23 cellular contexts compared by ENCODE assay signal in the genomic region with DNA sequence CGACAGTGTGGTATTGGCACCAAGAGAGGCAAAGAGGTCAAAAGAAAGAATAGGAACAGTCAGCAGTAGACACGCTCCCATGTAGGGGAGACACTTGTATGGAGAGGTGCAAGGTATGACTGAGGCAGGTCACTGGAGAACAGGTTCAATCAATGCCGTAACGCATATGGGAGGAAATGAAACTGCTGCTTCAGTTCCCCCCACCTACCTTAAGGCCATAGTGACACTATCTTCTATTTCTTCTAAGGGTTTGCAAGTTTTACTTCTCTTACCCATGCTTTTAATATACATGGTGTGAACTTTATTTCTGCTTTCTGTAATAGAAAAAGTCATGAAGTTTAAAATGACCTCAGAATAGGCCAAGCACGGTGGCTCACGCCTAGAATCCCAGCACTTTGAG.
"Had no signal": no experiment of that assay in that cellular context is flagged by ENCODE, and none has a peak within 500 bp of the region (broad histone marks: within the 10 kb centered on the region; RNA-seq: fewer than 3 reads in every experiment).

No MANE protein-coding gene starts in this region.

- H3K4me3 Mint-ChIP-seq: activated CD4-positive, alpha-beta T cell treated with anti-CD3 and anti-CD28 coated beads, Interleukin-2, amount 10 ng/mL, durations not matched to agents 7 days and 5 days; activated CD8-positive, alpha-beta T cell treated with anti-CD3 and anti-CD28 coated beads, Interleukin-2, amount 10 ng/mL, durations not matched to agents 7 days and 5 days; activated naive CD4-positive, alpha-beta T cell treated with anti-CD3 and anti-CD28 coated beads, Interleukin-2, amount 10 ng/mL, durations not matched to agents 7 days and 5 days; central memory CD8-positive, alpha-beta T cell; naive thymus-derived CD4-positive, alpha-beta T cell; stimulated activated naive CD8-positive, alpha-beta T cell treated with anti-CD3 and anti-CD28 coated beads, Interleukin-15, Interleukin-2, amounts not matched to agents 100 ng/mL and 50 ng/mL, for 24 hours had no signal

- H3K4me3 ChIP-seq: ascending aorta, gastrocnemius medialis, heart left ventricle, left ventricle myocardium inferior, mucosa of descending colon, prostate gland, right atrium auricular region, vagina had no signal

- H3K4me1 ChIP-seq: gastrocnemius medialis, prostate gland, vagina had no signal

- H3K9me3 ChIP-seq: ascending aorta, gastrocnemius medialis, heart left ventricle, left ventricle myocardium inferior, mucosa of descending colon, prostate gland, right atrium auricular region, vagina had no signal

- ATAC-seq: activated CD8-positive, alpha-beta T cell treated with anti-CD3 and anti-CD28 coated beads, Interleukin-2, amount 10 ng/mL, durations not matched to agents 7 days and 5 days; gastrocnemius medialis; heart left ventricle; mucosa of descending colon; naive thymus-derived CD4-positive, alpha-beta T cell had no signal

- H3K36me3 ChIP-seq: ascending aorta, gastrocnemius medialis, heart left ventricle, left ventricle myocardium inferior, prostate gland, right atrium auricular region, vagina had no signal

- H3K27ac ChIP-seq: ascending aorta, gastrocnemius medialis, heart left ventricle, left ventricle myocardium inferior, prostate gland, right atrium auricular region, vagina had no signal

- H3K27ac Mint-ChIP-seq: activated CD4-positive, alpha-beta T cell treated with anti-CD3 and anti-CD28 coated beads, Interleukin-2, amount 10 ng/mL, durations not matched to agents 7 days and 5 days; activated CD8-positive, alpha-beta T cell treated with anti-CD3 and anti-CD28 coated beads, Interleukin-2, amount 10 ng/mL, durations not matched to agents 7 days and 5 days; activated naive CD4-positive, alpha-beta T cell treated with anti-CD3 and anti-CD28 coated beads, Interleukin-2, amount 10 ng/mL, durations not matched to agents 7 days and 5 days; naive thymus-derived CD4-positive, alpha-beta T cell; stimulated activated naive CD8-positive, alpha-beta T cell treated with anti-CD3 and anti-CD28 coated beads, Interleukin-15, Interleukin-2, amounts not matched to agents 100 ng/mL and 50 ng/mL, for 24 hours had no signal

- H3K27me3 ChIP-seq: ascending aorta, gastrocnemius medialis, heart left ventricle, right atrium auricular region, vagina had no signal

- H3K9me3 Mint-ChIP-seq: activated CD4-positive, alpha-beta T cell treated with anti-CD3 and anti-CD28 coated beads, Interleukin-2, amount 10 ng/mL, durations not matched to agents 7 days and 5 days; activated naive CD4-positive, alpha-beta T cell treated with anti-CD3 and anti-CD28 coated beads, Interleukin-2, amount 10 ng/mL, durations not matched to agents 7 days and 5 days; central memory CD8-positive, alpha-beta T cell; stimulated activated naive CD8-positive, alpha-beta T cell treated with anti-CD3 and anti-CD28 coated beads, Interleukin-15, Interleukin-2, amounts not matched to agents 100 ng/mL and 50 ng/mL, for 24 hours had no signal

- DNase-seq: activated CD4-positive, alpha-beta T cell treated with anti-CD3 and anti-CD28 coated beads, Interleukin-2, amount 10 ng/mL, durations not matched to agents 7 days and 5 days; activated CD8-positive, alpha-beta memory T cell treated with anti-CD3 and anti-CD28 coated beads, Interleukin-2, amount 50 U/mL, for 48 hours; activated CD8-positive, alpha-beta T cell treated with anti-CD3 and anti-CD28 coated beads, Interleukin-2, amount 10 ng/mL, durations not matched to agents 7 days and 5 days; activated effector memory CD4-positive, alpha-beta T cell treated with Interleukin-2 at 50 U/mL for 16 hours; activated naive CD4-positive, alpha-beta T cell treated with anti-CD3 and anti-CD28 coated beads, Interleukin-2, amount 10 ng/mL, durations not matched to agents 7 days and 5 days; activated T-cell treated with anti-CD3 and anti-CD28 coated beads, Interleukin-2, amount 50 U/mL, for 48 hours; cortex of kidney; gastrocnemius medialis; heart left ventricle; kidney glomerular epithelial cell; left ventricle myocardium inferior; mammary epithelial cell; mucosa of descending colon; naive thymus-derived CD4-positive, alpha-beta T cell; stimulated activated CD4-positive, alpha-beta T cell treated with anti-CD3 and anti-CD28 coated beads, Interleukin-12 subunit alpha, Interleukin-12 subunit beta, amount 100 ng/mL, for 4 hours; stimulated activated CD4-positive, alpha-beta T cell treated with anti-CD3 and anti-CD28 coated beads, Interleukin-1b, Interleukin-23, amount 100 ng/mL, for 48 hours; trophoblast cell had no signal
